8 cellular contexts compared by ENCODE assay signal in the genomic region with DNA sequence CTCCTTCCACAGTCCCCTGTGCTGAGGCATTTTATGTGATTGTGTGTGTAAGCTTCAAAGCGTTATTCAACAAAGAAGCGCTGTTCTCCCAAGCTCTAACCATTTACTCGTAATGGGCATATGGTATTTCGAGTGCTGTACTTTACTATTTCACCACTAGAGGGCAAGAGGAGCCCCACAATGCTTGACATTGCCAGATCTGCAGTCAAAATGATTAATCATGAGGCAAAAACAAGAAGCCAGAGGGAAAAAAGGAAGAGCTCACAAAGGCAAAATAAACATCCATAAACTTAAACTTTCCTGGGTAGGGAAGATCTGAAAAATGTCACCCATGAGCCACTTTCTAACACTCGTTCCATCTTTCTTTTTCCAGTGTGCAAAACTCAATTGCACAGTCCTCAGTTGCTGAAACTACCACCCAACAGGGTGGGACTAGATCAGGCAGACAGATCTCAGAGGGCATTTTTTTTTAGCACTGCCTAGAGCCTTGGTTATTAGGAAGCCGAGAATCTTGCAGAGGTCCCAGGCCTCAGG.
DNase-seq lines count a peak whose midpoint lies in the region; ATAC-seq and TF ChIP-seq lines count a peak whose summit lies in the region.

No MANE protein-coding gene starts in this region.

- H3K4me1 ChIP-seq in neutrophil (ENCODE audit: control insufficient read depth in 1 of 2, insufficient read depth in 1 of 2, low read depth in 1 of 2, low read length in 1 of 2) = no peaks in the 10 kb centered on the region

- H3K27ac Mint-ChIP-seq in T-helper 2 cell treated with Interferon-gamma antibody and Interleukin-4, amounts not matched to agents 5 μg/mL and 100 μg/mL, for 36 hours = no peak overlapping the region

- DNase-seq in AG20443 (ENCODE audit: low spot score) = peak; percentile 75
- peak; percentile 42 for DNase-seq in NCI-H187 treated with DMSO at 0.1 percent for 48 hours (lab: John Stamatoyannopoulos, UW)
- DNase-seq in T-helper 2 cell treated with Interferon-gamma antibody and Interleukin-4, amounts not matched to agents 5 μg/mL and 100 μg/mL, for 36 hours (ENCODE audit: low spot score) = peak; percentile 6
- peak; percentile 72 to 91 for DNase-seq in foreskin fibroblast
- no peak for DNase-seq in stimulated activated CD4-positive, alpha-beta T cell treated with anti-CD3 and anti-CD28 coated beads, Interleukin-2, amount 100 ng/mL, for 24 hours

- ATAC-seq in GM18511 (IDR thresholded peaks at IDR 0.05; ENCODE audit: unreplicated experiment) = peak; percentile 95
- ATAC-seq in HG02981 (IDR thresholded peaks at IDR 0.05; ENCODE audit: unreplicated experiment) = peak; percentile 78

- no peaks in the 10 kb centered on the region for H3K27me3 Mint-ChIP-seq in T-helper 2 cell treated with Interferon-gamma antibody and Interleukin-4, amounts not matched to agents 5 μg/mL and 100 μg/mL, for 36 hours (ENCODE audit: low read depth)

- no peaks in the 10 kb centered on the region for H3K9me3 Mint-ChIP-seq in T-helper 2 cell treated with Interferon-gamma antibody and Interleukin-4, amounts not matched to agents 5 μg/mL and 100 μg/mL, for 36 hours

- TF ChIP-seq CTCF in foreskin fibroblast (IDR thresholded peaks at IDR 0.05; ENCODE audit: low read depth, low read length) (peak; percentile 73), neutrophil (IDR thresholded peaks at IDR 0.05) (peak; percentile 49)

- no peaks in the 10 kb centered on the region for H3K4me1 Mint-ChIP-seq in T-helper 2 cell treated with Interferon-gamma antibody and Interleukin-4, amounts not matched to agents 5 μg/mL and 100 μg/mL, for 36 hours (ENCODE audit: low read depth)

- no peak overlapping the region for H3K4me3 ChIP-seq in foreskin fibroblast (ENCODE audit: low read depth in 1 of 2, low read length in 2 of 2)
- no peak overlapping the region for H3K4me3 ChIP-seq in neutrophil (ENCODE audit: low read depth in 1 of 2, low read length in 1 of 2)

- H3K27ac ChIP-seq in neutrophil = no peak overlapping the region

- no peaks in the 10 kb centered on the region for H3K9me3 ChIP-seq in neutrophil

- H3K36me3 Mint-ChIP-seq in T-helper 2 cell treated with Interferon-gamma antibody and Interleukin-4, amounts not matched to agents 5 μg/mL and 100 μg/mL, for 36 hours (ENCODE audit: low read depth) = no peaks in the 10 kb centered on the region

- H3K36me3 ChIP-seq in neutrophil = no peaks in the 10 kb centered on the region

- H3K4me3 Mint-ChIP-seq in T-helper 2 cell treated with Interferon-gamma antibody and Interleukin-4, amounts not matched to agents 5 μg/mL and 100 μg/mL, for 36 hours = no peak overlapping the region

- H3K27me3 ChIP-seq in neutrophil = no peaks in the 10 kb centered on the region

Comparison
In these comparisons a context has a peak if more than half of its experiments do, and no peak if none do; other contexts are left out.
1. DNase-seq: peak in AG20443 (single experiment), NCI-H187 treated with DMSO at 0.1 percent for 48 hours (single experiment), T-helper 2 cell treated with Interferon-gamma antibody and Interleukin-4, amounts not matched to agents 5 μg/mL and 100 μg/mL, for 36 hours (single experiment) and foreskin fibroblast (2 of 2); none in stimulated activated CD4-positive, alpha-beta T cell treated with anti-CD3 and anti-CD28 coated beads, Interleukin-2, amount 100 ng/mL, for 24 hours (0 of 2).